ENCODE assay signal across 19 cellular contexts in the genomic region with DNA sequence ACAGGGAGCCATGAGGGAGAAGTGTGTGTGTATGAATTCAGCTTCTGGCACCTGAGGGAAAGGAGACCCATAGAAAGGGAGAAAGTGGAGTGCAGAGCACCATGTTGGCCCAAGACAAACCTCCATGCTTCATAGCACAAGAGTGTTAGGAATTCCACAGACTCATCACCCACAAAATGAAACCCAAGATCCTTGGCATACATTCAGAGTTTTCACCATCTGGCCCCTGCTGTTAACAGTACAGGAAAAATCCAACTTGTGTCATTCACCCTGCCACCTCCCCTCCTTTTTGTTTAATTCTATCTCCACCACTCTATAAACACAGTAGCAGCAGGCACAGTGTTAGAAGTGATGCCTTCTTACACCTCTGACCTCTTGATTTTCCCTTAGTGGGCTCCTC. TPM values are rescaled to one million over a fixed set of nuclear protein-coding genes. Genes with fewer than 3 reads are reported as not detected.
DNase-seq lines count a peak whose midpoint lies in the region; ATAC-seq, FAIRE-seq and TF ChIP-seq lines count a peak whose summit lies in the region.
"Had no signal": no experiment of that assay in that cellular context is flagged by ENCODE, and none has a peak within 500 bp of the region (broad histone marks: within the 10 kb centered on the region; RNA-seq: fewer than 3 reads in every experiment).

No MANE protein-coding gene starts in this region.

- TF ChIP-seq POLR2A in right lobe of liver (IDR thresholded peaks at IDR 0.05) = no peak

- H3K4me3 ChIP-seq in AG04450 (ENCODE audit: low read depth, low read length) (no peak overlapping the region), HFF-Myc (replicated peaks; ENCODE audit: low read depth, low read length) (no peak overlapping the region), fibroblast of villous mesenchyme (ENCODE audit: low read depth, low read length) (no peak overlapping the region), right lobe of liver (no peak overlapping the region)
- H3K4me3 ChIP-seq: HAP-1, stomach had no signal

- FAIRE-seq in RCC 7860 (lab: Jason Lieb, UNC) = peak; percentile 86
- FAIRE-seq: frontal cortex had no signal

- CTCF ChIA-PET in AG04450 (lab: Charles Lee) = interaction anchor here (2.0 kb wide), 1 partner anchor 34 kb away, joined by 6 read pairs; no protein-coding TSS in a partner anchor

- intact Hi-C loops in right lobe of liver (cut with DNase I) = no loop called here

- no peak overlapping the region for H3K4me3 Mint-ChIP-seq in T-helper 2 cell treated with Interferon-gamma antibody and Interleukin-4, amounts not matched to agents 5 μg/mL and 100 μg/mL, for 36 hours
- H3K4me3 Mint-ChIP-seq: activated CD4-positive, alpha-beta memory T cell treated with anti-CD3 and anti-CD28 coated beads for 36 hours; activated T-helper 1 cell treated with anti-CD3 and anti-CD28 coated beads, Interleukin-12 subunit alpha, Interleukin-12 subunit beta, Interleukin-2, Interleukin-4 antibody, amounts not matched to agents 30 ng/mL and 10 ng/mL and 1 ng/mL, durations not matched to agents 14 hours and 24 hours and 36 hours had no signal

- no peak for ATAC-seq in right lobe of liver

- no peaks in the 10 kb centered on the region for H3K36me3 Mint-ChIP-seq in T-helper 2 cell treated with Interferon-gamma antibody and Interleukin-4, amounts not matched to agents 5 μg/mL and 100 μg/mL, for 36 hours (ENCODE audit: low read depth)
- H3K36me3 Mint-ChIP-seq: activated CD4-positive, alpha-beta memory T cell treated with anti-CD3 and anti-CD28 coated beads for 36 hours had no signal

- H3K27ac ChIP-seq in AG04450 (ENCODE audit: low read depth, low read length) (no peak overlapping the region), right lobe of liver (no peak overlapping the region)
- H3K27ac ChIP-seq: parathyroid adenoma, stomach had no signal

- peaks cover 44% of the 10 kb centered on the region for H3K27me3 Mint-ChIP-seq in T-helper 2 cell treated with Interferon-gamma antibody and Interleukin-4, amounts not matched to agents 5 μg/mL and 100 μg/mL, for 36 hours (ENCODE audit: low read depth)

- TF ChIP-seq CTCF in AG04450 (IDR thresholded peaks at IDR 0.05; ENCODE audit: low read depth, low read length) (no peak), HFF-Myc (IDR thresholded peaks at IDR 0.05; ENCODE audit: low read depth, low read length, missing control alignments) (no peak), fibroblast of villous mesenchyme (IDR thresholded peaks at IDR 0.05; ENCODE audit: insufficient read depth, low read depth, low read length) (no peak), right lobe of liver (IDR thresholded peaks at IDR 0.05) (no peak)

- no peaks in the 10 kb centered on the region for H3K4me1 Mint-ChIP-seq in T-helper 2 cell treated with Interferon-gamma antibody and Interleukin-4, amounts not matched to agents 5 μg/mL and 100 μg/mL, for 36 hours (ENCODE audit: low read depth)

- no peak overlapping the region for H3K27ac Mint-ChIP-seq in T-helper 2 cell treated with Interferon-gamma antibody and Interleukin-4, amounts not matched to agents 5 μg/mL and 100 μg/mL, for 36 hours
- H3K27ac Mint-ChIP-seq: activated CD4-positive, alpha-beta memory T cell treated with anti-CD3 and anti-CD28 coated beads for 36 hours; activated T-helper 1 cell treated with anti-CD3 and anti-CD28 coated beads, Interleukin-12 subunit alpha, Interleukin-12 subunit beta, Interleukin-2, Interleukin-4 antibody, amounts not matched to agents 30 ng/mL and 10 ng/mL and 1 ng/mL, durations not matched to agents 14 hours and 24 hours and 36 hours had no signal

- peaks cover 10% of the 10 kb centered on the region for H3K27me3 ChIP-seq in AG04450 (ENCODE audit: control insufficient read depth, insufficient read depth, low read length)
- H3K27me3 ChIP-seq in right lobe of liver = no peaks in the 10 kb centered on the region
- H3K27me3 ChIP-seq: stomach had no signal

- no peaks in the 10 kb centered on the region for H3K9me3 Mint-ChIP-seq in T-helper 2 cell treated with Interferon-gamma antibody and Interleukin-4, amounts not matched to agents 5 μg/mL and 100 μg/mL, for 36 hours

- H3K36me3 ChIP-seq in right lobe of liver = no peaks in the 10 kb centered on the region
- H3K36me3 ChIP-seq: HAP-1, stomach had no signal

- H3K4me1 ChIP-seq in right lobe of liver = no peaks in the 10 kb centered on the region
- H3K4me1 ChIP-seq: HAP-1, parathyroid adenoma, stomach had no signal

- DNase-seq in AG04450 (ENCODE audit: low read depth, low spot score) = peak; percentile 20
- DNase-seq in HFF-Myc (ENCODE audit: extremely low read depth, low read depth) = peak; percentile 10
- peak; percentile 64 for DNase-seq in RCC 7860 (ENCODE audit: low spot score)
- DNase-seq in fibroblast of villous mesenchyme (ENCODE audit: low read depth) = peak; percentile 11
- no peak for DNase-seq in GDM1 (lab: John Stamatoyannopoulos, UW)
- DNase-seq in NAMALWA (ENCODE audit: low spot score) = no peak
- DNase-seq in right lobe of liver = no peak
- DNase-seq in T-helper 2 cell treated with Interferon-gamma antibody and Interleukin-4, amounts not matched to agents 5 μg/mL and 100 μg/mL, for 36 hours (ENCODE audit: low spot score) = no peak
- DNase-seq: activated CD4-positive, alpha-beta memory T cell treated with anti-CD3 and anti-CD28 coated beads for 36 hours; dermis blood vessel endothelial cell; DMS153; NCI-H2081; SHP77 treated with DMSO at 0.1 percent for 48 hours; stomach had no signal

- H3K9me3 ChIP-seq in AG04450 (ENCODE audit: control insufficient read depth, insufficient read depth, low read length) (no peaks in the 10 kb centered on the region), right lobe of liver (no peaks in the 10 kb centered on the region)
- H3K9me3 ChIP-seq: HAP-1 had no signal

- POLR2A ChIA-PET in AG04450 (lab: Yijun Ruan, JAX) = no interaction called here

RNA-seq across cellular contexts. Expression of a gene that starts 60.0 kb away (rescaled TPM):
- 1.3 and 1.9 TPM in 2 replicates for polyA plus RNA-seq in AG04450 (2011; rRNA removed)
- polyA minus RNA-seq in AG04450 (2011; rRNA and poly(A)+ RNA removed) = 0.37 and 0.87 TPM in 2 replicates
- total RNA-seq in fibroblast of villous mesenchyme = 0.43 and 0.97 TPM in 2 replicates
- total RNA-seq in right lobe of liver = under 1 TPM in 5 of 6 experiments, not detected in 1; 0.18 to 0.58 (median 0.40) TPM
- total RNA-seq: mononuclear cell had no signal

Comparison
In these comparisons a context has a peak if more than half of its experiments do, and no peak if none do; other contexts are left out.
1. DNase-seq: peak in AG04450 (single experiment), HFF-Myc (single experiment), RCC 7860 (single experiment) and fibroblast of villous mesenchyme (single experiment); none in GDM1 (single experiment), NAMALWA (single experiment), right lobe of liver (0 of 3) and T-helper 2 cell treated with Interferon-gamma antibody and Interleukin-4, amounts not matched to agents 5 μg/mL and 100 μg/mL, for 36 hours (single experiment).